Comparison of ENCODE assay signal across 11 cellular contexts in genomic region chr9:23820731-23821399, GRCh38. TPM values are rescaled to one million over a fixed set of nuclear protein-coding genes. Genes with fewer than 3 reads are reported as not detected.
A peak's percentile ranks its signal among the peaks of the same experiment; 100 is the strongest.
DNase-seq lines count a peak whose midpoint lies in the region; ATAC-seq, FAIRE-seq and TF ChIP-seq lines count a peak whose summit lies in the region.
"Had no signal": no experiment of that assay in that cellular context is flagged by ENCODE, and none has a peak within 500 bp of the region (broad histone marks: within the 10 kb centered on the region; RNA-seq: fewer than 3 reads in every experiment).

No MANE protein-coding gene starts in this region.

- DNase-seq in BE2C (peak; percentile 17), LNCaP clone FGC (ENCODE audit: low read depth) (no peak), endothelial cell of umbilical vein (ENCODE audit: low read depth, low spot score) (no peak), neuronal stem cell (ENCODE audit: low spot score) (no peak), SKM-1 (lab: John Stamatoyannopoulos, UW; ENCODE audit: unreplicated experiment) (no peak)
- no peak for DNase-seq in stimulated activated CD8-positive, alpha-beta memory T cell treated with anti-CD3 and anti-CD28 coated beads, Interleukin-4, amount 100 ng/mL, for 48 hours

- peak overlapping the region; percentile 57 for H4K8ac ChIP-seq in neuronal stem cell (ENCODE audit: low read depth, low read length)

- H3K18ac ChIP-seq in neuronal stem cell (ENCODE audit: low read length), result peak overlapping the region; percentile 95

- no peak for TF ChIP-seq POLR2A in endothelial cell of umbilical vein (IDR thresholded peaks at IDR 0.05; ENCODE audit: low read depth, low read length)

- H3K36me3 ChIP-seq in BE2C (no peaks in the 10 kb centered on the region), endothelial cell of umbilical vein (ENCODE audit: control insufficient read depth in 2 of 2, extremely low read depth in 1 of 2, insufficient read depth in 2 of 2, low read length in 2 of 2) (no peaks in the 10 kb centered on the region), neuronal stem cell (replicated peaks in 1 of 2; ENCODE audit: control insufficient read depth in 2 of 2, insufficient read depth in 2 of 2, low read length in 2 of 2) (no peaks in the 10 kb centered on the region)

- peak overlapping the region; percentile 71 for H2BK5ac ChIP-seq in neuronal stem cell (ENCODE audit: low read length)

- no peak overlapping the region for H4K91ac ChIP-seq in neuronal stem cell (ENCODE audit: low read depth, low read length, poor library complexity)

- H3K14ac ChIP-seq in neuronal stem cell (ENCODE audit: low read length), result peak overlapping the region; percentile 86

- H2AFZ ChIP-seq in endothelial cell of umbilical vein (ENCODE audit: low read depth, low read length), result peak overlapping the region; percentile 67
- H2AFZ ChIP-seq in neuronal stem cell (ENCODE audit: low read length), result peak overlapping the region; percentile 95

- peak overlapping the region; percentile 88 for H2BK12ac ChIP-seq in neuronal stem cell (ENCODE audit: low read length)

- peaks cover 14% of the 10 kb centered on the region for H3K79me1 ChIP-seq in neuronal stem cell (ENCODE audit: low read depth, low read length)

- H3K4me1 ChIP-seq in BE2C (no peaks in the 10 kb centered on the region), endothelial cell of umbilical vein (ENCODE audit: control insufficient read depth, extremely low read depth, insufficient read depth, low read length) (peaks cover 3% of the 10 kb centered on the region), neuronal stem cell (ENCODE audit: control insufficient read depth in 2 of 2, insufficient read depth in 1 of 2, low read depth in 1 of 2, low read length in 2 of 2) (peaks cover 6 to 17% of the 10 kb centered on the region in 2 donors)

- peak overlapping the region; percentile 84 for H2BK120ac ChIP-seq in neuronal stem cell (ENCODE audit: low read depth, low read length)

- TF ChIP-seq CTCF in BE2C (IDR thresholded peaks at IDR 0.05; ENCODE audit: low read depth, low read length) (no peak), LNCaP clone FGC (IDR thresholded peaks at IDR 0.05; ENCODE audit: control insufficient read depth, extremely low read depth, insufficient read depth) (no peak), endothelial cell of umbilical vein (IDR thresholded peaks at IDR 0.05; ENCODE audit: extremely low read depth in 1 of 2, insufficient read depth in 1 of 2, low read depth in 1 of 2, low read length in 2 of 2) (no peak)

- no peak overlapping the region for H3K9ac ChIP-seq in endothelial cell of umbilical vein (replicated peaks; ENCODE audit: extremely low read depth, insufficient read depth, low read length)
- H3K9ac ChIP-seq in neuronal stem cell (ENCODE audit: low read depth, low read length, poor library complexity), result peak overlapping the region; percentile 80

- peak overlapping the region; percentile 70 for H3K23ac ChIP-seq in neuronal stem cell (ENCODE audit: low read depth, low read length, poor library complexity)

- peak overlapping the region; percentile 70 for H3K4ac ChIP-seq in neuronal stem cell (ENCODE audit: low read length)

- BruUV-seq in endothelial cell of umbilical vein (replicated peaks; lab: Mats Ljungman, UMichigan), result no TSS peak

- peak overlapping the region; percentile 96 for H2BK15ac ChIP-seq in neuronal stem cell (ENCODE audit: low read length)

- FAIRE-seq in endothelial cell of umbilical vein (lab: Jason Lieb, UNC), result no peak
- FAIRE-seq: RCC 7860 had no signal

- peak overlapping the region; percentile 41 for H3K4me3 ChIP-seq in BE2C (ENCODE audit: low read depth, low read length)
- H3K4me3 ChIP-seq in LNCaP clone FGC (ENCODE audit: low read depth, low read length), result peak overlapping the region; percentile 45
- H3K4me3 ChIP-seq in endothelial cell of umbilical vein (replicated peaks in 1 of 3; ENCODE audit: insufficient read depth in 1 of 3, low read depth in 1 of 3, low read length in 3 of 3), result peak overlapping the region in 2 of 3 experiments; percentile 5 to 34
- H3K4me3 ChIP-seq in neuronal stem cell (ENCODE audit: low read length in 2 of 2), result peak overlapping the region; percentile 68 to 91

- intact Hi-C loops in endothelial cell of umbilical vein (cut with micrococcal nuclease), result loop anchor here (2.0 to 10.0 kb wide), 3 partner anchors 136 to 776 kb away; no protein-coding TSS in a partner anchor

- dilution Hi-C loops in endothelial cell of umbilical vein (cut with MboI; ENCODE audit: extremely low pct_ligation_motif_present, low sequenced_read_pairs), result no loop called here

- peaks cover 34% of the 10 kb centered on the region for H3K27me3 ChIP-seq in BE2C
- peaks cover 40 to 58% of the 10 kb centered on the region in 2 experiments for H3K27me3 ChIP-seq in endothelial cell of umbilical vein (ENCODE audit: control insufficient read depth in 2 of 2, insufficient read depth in 2 of 2, low read length in 2 of 2)
- peaks cover 12 to 41% (median 17%) of the 10 kb centered on the region in 3 experiments for H3K27me3 ChIP-seq in neuronal stem cell (ENCODE audit: control insufficient read depth in 3 of 3, insufficient read depth in 3 of 3, low read depth in 1 of 3, low read length in 3 of 3)

- H3K9me3 ChIP-seq in BE2C (no peaks in the 10 kb centered on the region), endothelial cell of umbilical vein (replicated peaks; ENCODE audit: control insufficient read depth, insufficient read depth, low read length) (no peaks in the 10 kb centered on the region), neuronal stem cell (replicated peaks in 1 of 2; ENCODE audit: control insufficient read depth in 2 of 2, insufficient read depth in 1 of 2, low read depth in 1 of 2, low read length in 2 of 2) (no peaks in the 10 kb centered on the region)

- H3K79me2 ChIP-seq in endothelial cell of umbilical vein (ENCODE audit: control insufficient read depth, insufficient read depth, low read length), result no peaks in the 10 kb centered on the region

- no CpG with 5 or more reads among the region's 74 CpGs for WGBS in neuronal stem cell (ENCODE audit: extremely low coverage in 2 of 2, insufficient read length in 2 of 2, insufficient replicate concordance in 1 of 2), 2 donors

- POLR2A ChIA-PET in endothelial cell of umbilical vein (lab: Charles Lee), result no interaction called here

- no peak overlapping the region for H3K27ac ChIP-seq in endothelial cell of umbilical vein (ENCODE audit: insufficient read depth, low read depth, low read length)
- H3K27ac ChIP-seq in neuronal stem cell (replicated peaks; ENCODE audit: low read length), result no peak overlapping the region
- H3K27ac ChIP-seq: HL-60 had no signal

- H3K4me2 ChIP-seq in endothelial cell of umbilical vein (ENCODE audit: insufficient read depth, low read length), result peak overlapping the region; percentile 54
- peak overlapping the region; percentile 92 for H3K4me2 ChIP-seq in neuronal stem cell (ENCODE audit: insufficient read depth, low read length, poor library complexity, severe bottlenecking)

- CTCF ChIA-PET in endothelial cell of umbilical vein (lab: Charles Lee), result no interaction called here

- ATAC-seq in GM19023 (IDR thresholded peaks at IDR 0.05; ENCODE audit: unreplicated experiment), result no peak
- no peak for ATAC-seq in HG02981 (IDR thresholded peaks at IDR 0.05; ENCODE audit: unreplicated experiment)

- H4K20me1 ChIP-seq in endothelial cell of umbilical vein (replicated peaks; ENCODE audit: control insufficient read depth, extremely low read depth, insufficient read depth, low read length), result no peaks in the 10 kb centered on the region

- H3K9me1 ChIP-seq in endothelial cell of umbilical vein (replicated peaks; ENCODE audit: control insufficient read depth, extremely low read depth, insufficient read depth, low read length), result no peaks in the 10 kb centered on the region

- peak overlapping the region; percentile 42 for H2AK5ac ChIP-seq in neuronal stem cell (ENCODE audit: low read depth, low read length)

TF ChIP-seq in endothelial cell of umbilical vein, 7 proteins besides CTCF, POLR2A, EP300 and RAD21:
- TF ChIP-seq JUN (IDR thresholded peaks at IDR 0.05; ENCODE audit: borderline replicate concordance, insufficient read depth, insufficient read length, low read depth), result no peak
- TF ChIP-seq EZH2 (IDR thresholded peaks at IDR 0.05; ENCODE audit: borderline replicate concordance, low read depth, low read length, severe bottlenecking), result peak; percentile 44
TF ChIP-seq in endothelial cell of umbilical vein: peak in this region for 1.

RNA-seq across cellular contexts. Expression of gene ELAVL2, which starts 5.2 kb away (rescaled TPM):
- 5.3 TPM for polyA plus RNA-seq in BE2C (2012; ENCODE audit: insufficient read depth, insufficient read length, low read depth)
- total RNA-seq in endothelial cell of umbilical vein, result 0.18 and 0.20 TPM in 2 replicates
- 0.03 and 0.06 TPM in 2 replicates for polyA plus RNA-seq in endothelial cell of umbilical vein
- 0.01 and 0.08 TPM in 2 replicates for polyA plus RNA-seq in endothelial cell of umbilical vein (2011; cell fraction: cytosol; rRNA removed)
- polyA plus RNA-seq in endothelial cell of umbilical vein (2011; cell fraction: nucleus; rRNA removed), result 0.11 and 0.31 TPM in 2 replicates
- polyA plus RNA-seq in endothelial cell of umbilical vein (2012), result 0.10 and 0.23 TPM in 2 replicates
- 0.07 and 0.15 TPM in 2 replicates for polyA minus RNA-seq in endothelial cell of umbilical vein
- not detected for polyA minus RNA-seq in endothelial cell of umbilical vein (2011; cell fraction: cytosol; rRNA and poly(A)+ RNA removed)
- polyA minus RNA-seq in endothelial cell of umbilical vein (2011; cell fraction: nucleus; rRNA and poly(A)+ RNA removed), result 0.38 and 1.9 TPM in 2 replicates
- polyA plus RNA-seq in neuronal stem cell (2013, experiment 1 of 2), result 9.3 TPM
- 10.1 TPM for polyA plus RNA-seq in neuronal stem cell (2013, experiment 2 of 2)
- total RNA-seq: activated T-helper 1 cell treated with anti-CD3 and anti-CD28 coated beads, Interleukin-12 subunit alpha, Interleukin-12 subunit beta, Interleukin-2, Interleukin-4 antibody, amounts not matched to agents 30 ng/mL and 10 ng/mL and 1 ng/mL, durations not matched to agents 14 hours and 24 hours and 36 hours had no signal

Comparison
In these comparisons a context has a peak if more than half of its experiments do, and no peak if none do; other contexts are left out.
1. H3K4me3 ChIP-seq: peak in every context shown above with its lines; median percentile 80 in neuronal stem cell; 45 in LNCaP clone FGC; 41 in BE2C; 20 in endothelial cell of umbilical vein.